12 cellular contexts compared by ENCODE assay signal in the genomic region with DNA sequence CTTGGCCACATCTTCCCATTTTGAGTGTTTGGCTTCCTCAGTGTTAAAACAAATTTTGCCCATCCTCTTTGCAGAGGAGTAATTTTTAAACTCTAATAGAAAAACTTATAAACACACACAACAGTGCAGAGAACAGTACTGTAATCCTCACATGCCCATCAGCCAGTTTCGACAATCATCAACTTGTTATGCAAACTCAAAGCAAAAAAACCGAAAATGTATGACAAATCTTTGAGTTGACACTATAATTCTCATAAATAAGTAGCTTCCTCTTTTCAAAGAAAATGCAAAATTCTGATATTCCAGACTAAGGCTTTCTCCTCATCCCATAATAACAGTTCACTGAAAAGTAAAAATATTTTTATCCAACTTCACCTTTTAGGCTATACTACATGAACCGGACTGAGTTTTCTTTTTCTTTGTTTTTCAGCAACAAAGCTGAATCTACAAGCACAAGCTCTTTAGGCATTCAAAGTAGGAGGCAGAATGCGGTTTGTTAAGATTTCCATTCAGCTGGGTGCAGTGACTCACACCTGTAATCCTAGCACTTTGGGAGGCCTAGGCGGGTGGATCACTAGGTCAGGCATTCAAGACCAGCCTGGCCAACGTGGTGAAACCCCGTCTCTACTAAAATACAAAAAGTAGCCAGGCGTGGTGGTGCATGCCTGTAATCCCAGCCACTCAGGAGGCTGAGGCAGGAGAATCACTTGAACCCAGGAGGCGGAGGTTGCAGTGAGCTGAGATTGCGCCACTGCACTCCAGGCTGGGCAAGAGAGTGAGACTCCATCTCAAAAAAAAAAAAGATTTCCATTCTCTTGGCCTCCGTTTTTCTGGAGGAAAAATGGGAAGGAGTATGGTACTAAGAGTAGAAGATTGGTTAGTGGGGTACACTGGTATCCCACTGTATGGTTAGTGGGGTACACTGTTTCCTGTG.
DNase-seq lines count a peak whose midpoint lies in the region; ATAC-seq, FAIRE-seq and TF ChIP-seq lines count a peak whose summit lies in the region.
"Had no signal": no experiment of that assay in that cellular context is flagged by ENCODE, and none has a peak within 500 bp of the region (broad histone marks: within the 10 kb centered on the region; RNA-seq: fewer than 3 reads in every experiment).

No MANE protein-coding gene starts in this region.

- peaks cover 13% of the 10 kb centered on the region for H3K4me1 Mint-ChIP-seq in type B pancreatic cell (ENCODE audit: unreplicated experiment)

- H3K27ac Mint-ChIP-seq in type B pancreatic cell = no peak overlapping the region
- H3K27ac Mint-ChIP-seq: memory B cell had no signal

- H3K9ac ChIP-seq in HepG2 (ENCODE audit: insufficient read depth, low read depth, low read length) = no peak overlapping the region
- no peak overlapping the region for H3K9ac ChIP-seq in MM.1S (ENCODE audit: low read length)

- H3K79me2 ChIP-seq in HepG2 (ENCODE audit: insufficient read depth, low read length) (no peaks in the 10 kb centered on the region), MM.1S (ENCODE audit: low read length) (no peaks in the 10 kb centered on the region)

- no peaks in the 10 kb centered on the region for H3K9me3 Mint-ChIP-seq in type B pancreatic cell
- H3K9me3 Mint-ChIP-seq: memory B cell had no signal

- no peaks in the 10 kb centered on the region; the same call in 1 of the 2 replicates for H4K20me1 ChIP-seq in HepG2 (ENCODE audit: insufficient read depth, low read length)
- no peaks in the 10 kb centered on the region for H4K20me1 ChIP-seq in MM.1S (ENCODE audit: insufficient read depth, low read length)

- H2AFZ ChIP-seq in HepG2 (ENCODE audit: low read length) (no peak overlapping the region), MM.1S (ENCODE audit: low read length) (no peak overlapping the region)

- no peak for TF ChIP-seq RAD21 in HepG2 (CRISPR knock-in tag; IDR thresholded peaks at IDR 0.05)

- no peak for TF ChIP-seq EP300 in HepG2 (IDR thresholded peaks at IDR 0.05; ENCODE audit: low read depth in 2 of 2, low read length in 2 of 2)
- TF ChIP-seq EP300 in HepG2 (CRISPR knock-in tag; IDR thresholded peaks at IDR 0.05; ENCODE audit: borderline replicate concordance) = no peak

- in situ Hi-C loops in HepG2 (cut with HindIII; ENCODE audit: extremely low pct_ligation_motif_present, low pct_unique_long_range_greater_than_20kb) = no loop called here
- in situ Hi-C loops in astrocyte of the spinal cord (cut with HindIII; ENCODE audit: low sequenced_read_pairs) = no loop called here

- intact Hi-C loops in HepG2 (cut with micrococcal nuclease; ENCODE audit: unreplicated experiment) = no loop called here
- intact Hi-C loops in right lobe of liver (cut with DNase I) = no loop called here

- H3K27me3 Mint-ChIP-seq in type B pancreatic cell = no peaks in the 10 kb centered on the region
- H3K27me3 Mint-ChIP-seq: memory B cell had no signal

- H3K36me3 ChIP-seq in HepG2 (replicated peaks in 1 of 2; ENCODE audit: control insufficient read depth in 1 of 2, insufficient read depth in 2 of 2, low read length in 2 of 2) = 0 out of 5 replicates have a peak, but pooled peaks cover 0 to 3% of the 10 kb centered on the region in 2 experiments
- H3K36me3 ChIP-seq in right lobe of liver = no peaks in the 10 kb centered on the region
- no peaks in the 10 kb centered on the region for H3K36me3 ChIP-seq in MM.1S (replicated peaks; ENCODE audit: insufficient read depth, low read length)

- DNase-seq in HepG2 (ENCODE audit: low spot score) = no peak
- DNase-seq in right lobe of liver = no peak
- DNase-seq in MM.1S = peak; percentile 10
- DNase-seq in astrocyte of the spinal cord (ENCODE audit: low read depth, low spot score) = peak; percentile 29
- DNase-seq in dedifferentiated amniotic fluid mesenchymal stem cell (ENCODE audit: extremely low spot score) = no peak
- no peak for DNase-seq in type B pancreatic cell (ENCODE audit: extremely low spot score, unreplicated experiment)
- no peak for DNase-seq in dermis blood vessel endothelial cell
- DNase-seq: activated CD4-positive, alpha-beta T cell treated with anti-CD3 and anti-CD28 coated beads for 4 hours; amniotic stem cell had no signal

- no peak overlapping the region for H3K27ac ChIP-seq in HepG2 (ENCODE audit: extremely low read length, insufficient read depth, low read length)
- H3K27ac ChIP-seq in right lobe of liver = no peak overlapping the region
- H3K27ac ChIP-seq in MM.1S (ENCODE audit: low read length) = no peak overlapping the region

- no peaks in the 10 kb centered on the region for H3F3A ChIP-seq in MM.1S (ENCODE audit: insufficient read depth, low read length)

- H3K27me3 ChIP-seq in HepG2 (ENCODE audit: control insufficient read depth in 1 of 2, insufficient read depth in 2 of 2, low read length in 2 of 2) = no peaks in the 10 kb centered on the region
- H3K27me3 ChIP-seq in right lobe of liver = no peaks in the 10 kb centered on the region
- H3K27me3 ChIP-seq in MM.1S (replicated peaks; ENCODE audit: insufficient read depth, low read length) = no peaks in the 10 kb centered on the region

- CTCF ChIA-PET in HepG2 (lab: Yijun Ruan, JAX; ENCODE audit: low intra/inter-chr PET ratio, low total read pairs) = no interaction called here

- no peaks in the 10 kb centered on the region for H3K36me3 Mint-ChIP-seq in type B pancreatic cell

- H3K4me2 ChIP-seq in HepG2 (ENCODE audit: low read depth, low read length) = no peak overlapping the region
- no peak overlapping the region for H3K4me2 ChIP-seq in MM.1S (ENCODE audit: low read depth, low read length)

- FAIRE-seq in HepG2 (lab: Jason Lieb, UNC) = no peak

- H3K9me2 ChIP-seq in MM.1S (replicated peaks; ENCODE audit: insufficient read depth, low read length) = no peaks in the 10 kb centered on the region

- H3K4me3 Mint-ChIP-seq in type B pancreatic cell = no peak overlapping the region
- H3K4me3 Mint-ChIP-seq: memory B cell had no signal

- TF ChIP-seq CTCF in HepG2 (CRISPR knock-in tag; IDR thresholded peaks at IDR 0.05) = no peak
- TF ChIP-seq CTCF in right lobe of liver (IDR thresholded peaks at IDR 0.05) = no peak
- TF ChIP-seq CTCF in MM.1S (IDR thresholded peaks at IDR 0.05; ENCODE audit: low read length) = no peak
- TF ChIP-seq CTCF in astrocyte of the spinal cord (IDR thresholded peaks at IDR 0.05; ENCODE audit: low read depth, low read length) = no peak
- TF ChIP-seq CTCF in type B pancreatic cell (conservative IDR thresholded peaks at IDR 0.05) = no peak

- ATAC-seq in HepG2 = no peak
- ATAC-seq in right lobe of liver = no peak
- no peak for ATAC-seq in HG02763 (IDR thresholded peaks at IDR 0.05; ENCODE audit: unreplicated experiment)
- ATAC-seq: HCT116 had no signal

- H3K4me1 ChIP-seq in HepG2 (ENCODE audit: insufficient read depth, low read length) = peaks cover 8% of the 10 kb centered on the region
- H3K4me1 ChIP-seq in right lobe of liver = peaks cover 0 to 8% (median 0%) of the 10 kb centered on the region in 4 donors
- no peaks in the 10 kb centered on the region for H3K4me1 ChIP-seq in MM.1S (ENCODE audit: low read length)

- TF ChIP-seq POLR2A in HepG2 (IDR thresholded peaks at IDR 0.05; ENCODE audit: insufficient read depth in 1 of 2, low read depth in 2 of 2, low read length in 2 of 2) (no peak), right lobe of liver (IDR thresholded peaks at IDR 0.05) (no peak)

- no peaks in the 10 kb centered on the region for H3K9me3 ChIP-seq in HepG2 (ENCODE audit: low read length)
- H3K9me3 ChIP-seq in right lobe of liver = no peaks in the 10 kb centered on the region
- no peaks in the 10 kb centered on the region for H3K9me3 ChIP-seq in MM.1S (replicated peaks; ENCODE audit: insufficient read depth, low read length)

- WGBS in HepG2 (ENCODE audit: low lambda C conversion rate) = 96% methylated on average over 11 of the region's 11 CpGs
- 79% methylated on average over 11 of the region's 11 CpGs for WGBS in right lobe of liver (ENCODE audit: insufficient coverage, low coverage, low lambda C conversion rate, missing lambda C conversion rate)

- POLR2A ChIA-PET in HepG2 (lab: Yijun Ruan, JAX) = no interaction called here

- BruUV-seq in HepG2 (replicated peaks; lab: Mats Ljungman, UMichigan) = no TSS peak

- no peak overlapping the region for H3K4me3 ChIP-seq in HepG2 (replicated peaks in 1 of 3; ENCODE audit: insufficient read depth in 1 of 3, low read depth in 2 of 3, low read length in 3 of 3)
- H3K4me3 ChIP-seq in right lobe of liver = no peak overlapping the region
- no peak overlapping the region for H3K4me3 ChIP-seq in MM.1S (ENCODE audit: low read length)
- no peak overlapping the region for H3K4me3 ChIP-seq in astrocyte of the spinal cord (ENCODE audit: low read depth, low read length)

TF ChIP-seq in HepG2, 621 proteins besides CTCF, POLR2A, EP300 and RAD21 (continues in another document):
- TF ChIP-seq ZNF121 (CRISPR knock-in tag; IDR thresholded peaks at IDR 0.05) (peak; percentile 36; the same call in 1 of the 2 replicates), ONECUT2 (CRISPR knock-in tag; IDR thresholded peaks at IDR 0.05) (no peak), ZBTB3 (CRISPR knock-in tag; IDR thresholded peaks at IDR 0.05; ENCODE audit: borderline replicate concordance, low read depth) (no peak)
- TF ChIP-seq, protein P1, sequence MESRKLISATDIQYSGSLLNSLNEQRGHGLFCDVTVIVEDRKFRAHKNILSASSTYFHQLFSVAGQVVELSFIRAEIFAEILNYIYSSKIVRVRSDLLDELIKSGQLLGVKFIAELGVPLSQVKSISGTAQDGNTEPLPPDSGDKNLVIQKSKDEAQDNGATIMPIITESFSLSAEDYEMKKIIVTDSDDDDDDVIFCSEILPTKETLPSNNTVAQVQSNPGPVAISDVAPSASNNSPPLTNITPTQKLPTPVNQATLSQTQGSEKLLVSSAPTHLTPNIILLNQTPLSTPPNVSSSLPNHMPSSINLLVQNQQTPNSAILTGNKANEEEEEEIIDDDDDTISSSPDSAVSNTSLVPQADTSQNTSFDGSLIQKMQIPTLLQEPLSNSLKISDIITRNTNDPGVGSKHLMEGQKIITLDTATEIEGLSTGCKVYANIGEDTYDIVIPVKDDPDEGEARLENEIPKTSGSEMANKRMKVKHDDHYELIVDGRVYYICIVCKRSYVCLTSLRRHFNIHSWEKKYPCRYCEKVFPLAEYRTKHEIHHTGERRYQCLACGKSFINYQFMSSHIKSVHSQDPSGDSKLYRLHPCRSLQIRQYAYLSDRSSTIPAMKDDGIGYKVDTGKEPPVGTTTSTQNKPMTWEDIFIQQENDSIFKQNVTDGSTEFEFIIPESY (CRISPR knock-in tag; IDR thresholded peaks at IDR 0.05) = 0 out of 2 replicates have a peak, but pooled peaks have one; percentile 9

Comparison
In these comparisons a context has a peak if more than half of its experiments do, and no peak if none do; other contexts are left out.
1. DNase-seq: peak in MM.1S (single experiment) and astrocyte of the spinal cord (single experiment); none in HepG2 (single experiment), right lobe of liver (0 of 3), dedifferentiated amniotic fluid mesenchymal stem cell (single experiment), type B pancreatic cell (single experiment) and dermis blood vessel endothelial cell (single experiment).